Comparison of ENCODE assay signal across 19 cellular contexts in genomic region chr9:131434673-131435072, GRCh38.
"Had no signal": no experiment of that assay in that cellular context is flagged by ENCODE, and none has a peak within 500 bp of the region (broad histone marks: within the 10 kb centered on the region; RNA-seq: fewer than 3 reads in every experiment).

No MANE protein-coding gene starts in this region.

- H2AFZ ChIP-seq: hepatocyte, neural progenitor cell had no signal

- H3K4me2 ChIP-seq: hepatocyte, neural progenitor cell had no signal

- H3K9me3 Mint-ChIP-seq: activated CD4-positive, alpha-beta T cell treated with anti-CD3 and anti-CD28 coated beads, Interleukin-2, amount 10 ng/mL, durations not matched to agents 7 days and 5 days; activated naive CD4-positive, alpha-beta T cell treated with anti-CD3 and anti-CD28 coated beads, Interleukin-2, amount 10 ng/mL, durations not matched to agents 7 days and 5 days; activated T-helper 1 cell treated with anti-CD3 and anti-CD28 coated beads, Interleukin-12 subunit alpha, Interleukin-12 subunit beta, Interleukin-2, Interleukin-4 antibody, amounts not matched to agents 30 ng/mL and 10 ng/mL and 1 ng/mL, durations not matched to agents 14 hours and 24 hours and 36 hours; neural progenitor cell; T-helper 1 cell treated with Interleukin-12 subunit alpha and Interleukin-12 subunit beta and Interleukin-4 antibody, amounts not matched to agents 30 μg/mL and 1 μg/mL, for 36 hours; type B pancreatic cell had no signal

- H3K9ac ChIP-seq: neural progenitor cell had no signal

- H3K27me3 Mint-ChIP-seq: activated CD4-positive, alpha-beta T cell treated with anti-CD3 and anti-CD28 coated beads, Interleukin-2, amount 10 ng/mL, durations not matched to agents 7 days and 5 days; activated naive CD4-positive, alpha-beta T cell treated with anti-CD3 and anti-CD28 coated beads, Interleukin-2, amount 10 ng/mL, durations not matched to agents 7 days and 5 days; type B pancreatic cell had no signal

- H3K4me1 ChIP-seq: pancreas had no signal

- H3K4me3 Mint-ChIP-seq: activated CD4-positive, alpha-beta T cell treated with anti-CD3 and anti-CD28 coated beads, Interleukin-2, amount 10 ng/mL, durations not matched to agents 7 days and 5 days; activated naive CD4-positive, alpha-beta T cell treated with anti-CD3 and anti-CD28 coated beads, Interleukin-2, amount 10 ng/mL, durations not matched to agents 7 days and 5 days; activated T-helper 1 cell treated with anti-CD3 and anti-CD28 coated beads, Interleukin-12 subunit alpha, Interleukin-12 subunit beta, Interleukin-2, Interleukin-4 antibody, amounts not matched to agents 30 ng/mL and 10 ng/mL and 1 ng/mL, durations not matched to agents 14 hours and 24 hours and 36 hours; neural progenitor cell; T-helper 1 cell treated with Interleukin-12 subunit alpha and Interleukin-12 subunit beta and Interleukin-4 antibody, amounts not matched to agents 30 μg/mL and 1 μg/mL, for 36 hours; type B pancreatic cell had no signal

- DNase-seq: activated CD4-positive, alpha-beta T cell treated with anti-CD3 and anti-CD28 coated beads, Interleukin-2, amount 10 ng/mL, durations not matched to agents 7 days and 5 days; activated CD4-positive, CD25-positive, alpha-beta regulatory T cell; activated naive CD4-positive, alpha-beta T cell treated with anti-CD3 and anti-CD28 coated beads, Interleukin-2, amount 10 ng/mL, durations not matched to agents 7 days and 5 days; adrenal gland; caudate nucleus; effector CD4-positive, alpha-beta T cell; kidney; stimulated activated CD4-positive, alpha-beta T cell treated with anti-CD3 and anti-CD28 coated beads, Interleukin-1b, Interleukin-23, amount 100 ng/mL, for 48 hours; stimulated activated naive CD4-positive, alpha-beta T cell had no signal

- H3K9me3 ChIP-seq: adrenal gland, pancreas, suprapubic skin had no signal

- H3K4me3 ChIP-seq: adrenal gland, coronary artery, hepatocyte, neural progenitor cell, pancreas, suprapubic skin had no signal

- H3K27ac ChIP-seq: coronary artery, epithelial cell of prostate, hepatocyte, neural progenitor cell, pancreas, suprapubic skin had no signal

- ATAC-seq: pancreas, SK-N-SH treated with all-trans-retinoic acid at 6 μM for 48 hours had no signal

- H3K27me3 ChIP-seq: adrenal gland, hepatocyte, neural progenitor cell, pancreas, suprapubic skin had no signal

- H3K27ac Mint-ChIP-seq: activated CD4-positive, alpha-beta T cell treated with anti-CD3 and anti-CD28 coated beads, Interleukin-2, amount 10 ng/mL, durations not matched to agents 7 days and 5 days; activated naive CD4-positive, alpha-beta T cell treated with anti-CD3 and anti-CD28 coated beads, Interleukin-2, amount 10 ng/mL, durations not matched to agents 7 days and 5 days; activated T-helper 1 cell treated with anti-CD3 and anti-CD28 coated beads, Interleukin-12 subunit alpha, Interleukin-12 subunit beta, Interleukin-2, Interleukin-4 antibody, amounts not matched to agents 30 ng/mL and 10 ng/mL and 1 ng/mL, durations not matched to agents 14 hours and 24 hours and 36 hours; neural progenitor cell; type B pancreatic cell had no signal
